In genomic region chr14:104686624-104687517, GRCh38 we compare ENCODE assay signal across 10 cellular contexts. TPM values are rescaled to one million over a fixed set of nuclear protein-coding genes. Genes with fewer than 3 reads are reported as not detected.
DNase-seq lines count a peak whose midpoint lies in the region; ATAC-seq and TF ChIP-seq lines count a peak whose summit lies in the region.
"Had no signal": no experiment of that assay in that cellular context is flagged by ENCODE, and none has a peak within 500 bp of the region (broad histone marks: within the 10 kb centered on the region; RNA-seq: fewer than 3 reads in every experiment).

No MANE protein-coding gene starts in this region.

- TF ChIP-seq CTCF in GM13977 (IDR thresholded peaks at IDR 0.05; ENCODE audit: extremely low read depth, insufficient read depth, missing control alignments), result peak; percentile 0
- TF ChIP-seq CTCF in WTC11 (IDR thresholded peaks at IDR 0.05), result no peak
- no peak for TF ChIP-seq CTCF in left ventricle myocardium inferior (IDR thresholded peaks at IDR 0.05; ENCODE audit: borderline replicate concordance)
- no peak for TF ChIP-seq CTCF in spleen (IDR thresholded peaks at IDR 0.05 in 8 of 11, conservative IDR thresholded peaks at IDR 0.05 in 3 of 11)

- H3K4me1 ChIP-seq in left ventricle myocardium inferior (peaks cover 66% of the 10 kb centered on the region), spleen (peaks cover 34 to 80% (median 62%) of the 10 kb centered on the region in 6 donors)

- H3K9me3 Mint-ChIP-seq in WTC11, result peaks cover 8% of the 10 kb centered on the region

- POLR2A ChIA-PET in WTC11 (lab: Charles Lee), result interaction anchor here (1.2 kb wide), 1 partner anchor 9 kb away, joined by 8 read pairs; no protein-coding TSS in a partner anchor

- no peak overlapping the region for H3K4me3 Mint-ChIP-seq in WTC11

- H3K27ac Mint-ChIP-seq in WTC11, result peak overlapping the region; percentile 27; the same call in 1 of the 2 replicates

- H3K27me3 ChIP-seq in left ventricle myocardium inferior (ENCODE audit: low read depth), result no peaks in the 10 kb centered on the region
- H3K27me3 ChIP-seq in spleen (replicated peaks in 1 of 7), result peaks cover 0 to 15% (median 0%) of the 10 kb centered on the region in 7 donors

- no peak for TF ChIP-seq POLR2A in spleen (IDR thresholded peaks at IDR 0.05)

- no peaks in the 10 kb centered on the region for H3K36me3 ChIP-seq in left ventricle myocardium inferior
- H3K36me3 ChIP-seq in spleen, result peaks cover 0 to 4% (median 0%) of the 10 kb centered on the region in 6 donors

- H3K27me3 Mint-ChIP-seq in WTC11 (ENCODE audit: low read depth), result no peaks in the 10 kb centered on the region; the same call in 1 of the 2 replicates

- in situ Hi-C loops in GM13977 (cut with MboI; ENCODE audit: low pct_unique_long_range_greater_than_20kb, low sequenced_read_pairs, unreplicated experiment), result no loop called here

- intact Hi-C loops in left ventricle myocardium inferior (cut with micrococcal nuclease) (no loop called here), spleen (cut with DNase I; ENCODE audit: low total_unique reads) (no loop called here)

- peak overlapping the region; percentile 89 for H3K27ac ChIP-seq in left ventricle myocardium inferior (replicated peaks)
- H3K27ac ChIP-seq in spleen, result peak overlapping the region in 5 of 8 donors; percentile 44 to 90 (median 86)
- H3K27ac ChIP-seq: SK-N-MC had no signal

- no peak for DNase-seq in GM13977 (ENCODE audit: low spot score)
- no peak for DNase-seq in WTC11 (ENCODE audit: low spot score)
- DNase-seq in left ventricle myocardium inferior, result peak; percentile 15
- no peak for DNase-seq in spleen
- no peak for DNase-seq in NCI-H510A treated with DMSO at 0.1 percent for 48 hours (lab: John Stamatoyannopoulos, UW)
- DNase-seq in C1 segment of cervical spinal cord (lab: John Stamatoyannopoulos, UW), result no peak
- DNase-seq in stimulated activated CD8-positive, alpha-beta memory T cell treated with anti-CD3 and anti-CD28 coated beads, Interleukin-4, amount 100 ng/mL, for 48 hours, result no peak
- DNase-seq: NCI-H2171 had no signal

- H3K36me3 Mint-ChIP-seq in WTC11, result peaks cover 3% of the 10 kb centered on the region; the same call in 1 of the 2 replicates

- ATAC-seq in WTC11, result no peak
- no peak for ATAC-seq in activated CD4-positive, CD25-positive, alpha-beta regulatory T cell treated with anti-CD3 and anti-CD28 coated beads, Interleukin-2, amount 50 U/mL, for 24 hours

- CTCF ChIA-PET in WTC11 (lab: Charles Lee), result interaction anchor here (0.5 to 2.5 kb wide), 5 partner anchors 9 to 482 kb away, joined by 3 to 13 read pairs (median 6); no protein-coding TSS in a partner anchor

- peaks cover 51% of the 10 kb centered on the region for H3K4me1 Mint-ChIP-seq in WTC11

- WGBS in spleen, 5 donors, result 54 to 72% (median 60%) methylated on average over 13 to 20 of the region's 20 CpGs

- no peak overlapping the region for H3K4me3 ChIP-seq in left ventricle myocardium inferior
- no peak overlapping the region for H3K4me3 ChIP-seq in spleen
- H3K4me3 ChIP-seq: SK-N-MC had no signal

- H3K9me3 ChIP-seq in left ventricle myocardium inferior (replicated peaks) (no peaks in the 10 kb centered on the region), spleen (no peaks in the 10 kb centered on the region)

TF ChIP-seq in WTC11, 78 proteins besides CTCF, POLR2A, EP300 and RAD21:
- TF ChIP-seq NR1H2 (CRISPR knock-in tag; IDR thresholded peaks at IDR 0.05), result no peak
- TF ChIP-seq JUN (CRISPR knock-in tag; IDR thresholded peaks at IDR 0.05), result no peak
- no peak for TF ChIP-seq NFATC4 (CRISPR knock-in tag; IDR thresholded peaks at IDR 0.05)
- TF ChIP-seq CREB1 (CRISPR knock-in tag; IDR thresholded peaks at IDR 0.05), result no peak
- TF ChIP-seq RELA (CRISPR knock-in tag; IDR thresholded peaks at IDR 0.05; ENCODE audit: borderline replicate concordance), result no peak
- TF ChIP-seq SOX15 (CRISPR knock-in tag; IDR thresholded peaks at IDR 0.05), result no peak
- TF ChIP-seq ZNF138 (CRISPR knock-in tag; conservative IDR thresholded peaks at IDR 0.05), result no peak
- no peak for TF ChIP-seq ZNF512 (CRISPR knock-in tag; IDR thresholded peaks at IDR 0.05; ENCODE audit: borderline replicate concordance)
- TF ChIP-seq TEAD1 (CRISPR knock-in tag; IDR thresholded peaks at IDR 0.05), result no peak
- no peak for TF ChIP-seq ZNF425 (CRISPR knock-in tag; conservative IDR thresholded peaks at IDR 0.05)
- TF ChIP-seq TEAD4 (CRISPR knock-in tag; IDR thresholded peaks at IDR 0.05), result no peak
- TF ChIP-seq PREB (CRISPR knock-in tag; IDR thresholded peaks at IDR 0.05; ENCODE audit: borderline replicate concordance), result no peak
- TF ChIP-seq ZNF423 (CRISPR knock-in tag; IDR thresholded peaks at IDR 0.05), result no peak

RNA-seq across cellular contexts. Expression of gene INF2, which starts 2.5 kb away (rescaled TPM):
- total RNA-seq in WTC11 (2021), result 69.0 to 82.4 TPM (median 72.4 TPM) in 3 replicates
- total RNA-seq in left ventricle myocardium inferior, result 28.5 TPM
- total RNA-seq in spleen, result 100 to 1,000 TPM in 3 of 7 donors, 10 to 100 TPM in 4; 66.9 to 110 (median 96.4) TPM
- polyA plus RNA-seq in spleen, result 100 to 1,000 TPM in 2 of 3 donors, 10 to 100 TPM in 1; 56.6 to 120 (median 102) TPM

RNA-seq across cellular contexts. Expression of gene ADSS1, which starts 37.2 kb away (rescaled TPM):
- 10.0 to 13.3 TPM (median 12.0 TPM) in 3 replicates for total RNA-seq in WTC11 (2021)
- 218 TPM for total RNA-seq in left ventricle myocardium inferior
- total RNA-seq in spleen, result 10 to 100 TPM in 1 of 7 donors, 1 to 10 TPM in 6; 2.7 to 11.7 (median 8.3) TPM
- polyA plus RNA-seq in spleen, result 1 to 10 TPM; 3.0 to 3.7 (median 3.2) TPM

Comparison
In these comparisons a context has a peak if more than half of its experiments do, and no peak if none do; other contexts are left out.
1. RNA of gene ADSS1, which starts 37.2 kb away (total RNA-seq): 218 TPM in left ventricle myocardium inferior (single experiment); 10.0 to 13.3 TPM in WTC11 and 2.7 to 11.7 TPM in spleen; every median in the first group is over 10 times any median in the second.